ENCODE assay signal across 8 cellular contexts in the genomic region with DNA sequence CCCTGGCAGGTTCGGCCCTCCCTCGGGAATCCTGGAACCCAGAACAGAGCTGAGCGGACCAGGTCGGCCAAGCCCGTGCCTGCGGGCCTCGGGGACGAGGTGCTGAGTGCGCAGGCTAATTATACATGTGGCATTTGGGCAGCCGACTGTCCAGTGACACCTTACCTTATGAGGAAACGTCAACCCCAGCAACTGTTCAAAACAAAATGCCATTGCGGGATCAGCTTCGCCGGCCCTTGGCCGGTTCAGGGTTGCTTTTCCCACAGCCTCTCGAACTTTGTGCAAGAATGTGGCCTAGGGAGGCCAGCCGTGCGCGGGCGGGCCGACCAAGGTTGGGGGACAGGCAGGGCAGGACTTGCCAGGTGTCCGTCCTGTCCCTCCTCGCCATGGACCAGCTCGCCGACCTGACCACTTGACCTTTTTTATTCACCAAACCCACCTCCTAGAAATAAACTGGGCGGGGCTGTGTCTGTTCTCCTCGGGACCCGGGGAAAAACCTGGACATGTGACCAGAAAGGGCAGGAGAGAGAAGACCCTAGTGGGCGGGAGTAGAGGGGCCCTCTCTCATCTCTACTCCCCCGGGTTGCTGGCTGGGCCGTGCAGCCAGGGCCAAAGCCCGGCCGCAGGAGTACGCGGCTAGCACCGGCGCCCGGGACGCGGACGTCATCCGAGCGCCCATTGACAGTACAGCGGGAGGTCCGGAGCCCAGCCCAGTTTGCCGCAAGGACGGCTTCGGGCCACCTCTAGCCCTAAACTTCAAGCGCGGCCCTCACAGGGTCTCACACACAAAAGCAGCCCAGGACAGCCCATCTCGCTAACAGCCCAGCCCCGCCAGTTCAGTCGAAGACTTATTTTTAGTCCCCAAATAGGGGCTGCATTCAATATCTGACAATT.
DNase-seq lines count a peak whose midpoint lies in the region; ATAC-seq and TF ChIP-seq lines count a peak whose summit lies in the region.

No MANE protein-coding gene starts in this region.

- H3K27me3 Mint-ChIP-seq in naive B cell, result peaks cover 38 to 56% (median 42%) of the 10 kb centered on the region in 3 donors

- H3K4me1 ChIP-seq in SJCRH30 (no peaks in the 10 kb centered on the region), esophagus squamous epithelium (peaks cover 0 to 64% (median 10%) of the 10 kb centered on the region in 3 donors)

- peak overlapping the region; percentile 44 to 87 (median 76) for H3K4me3 Mint-ChIP-seq in naive B cell

- peaks cover 5 to 13% (median 9%) of the 10 kb centered on the region in 7 donors for H3K9me3 Mint-ChIP-seq in naive B cell

- intact Hi-C loops in esophagus squamous epithelium (cut with DNase I), result loop anchor here (10.0 kb wide), 1 partner anchor 779 kb away; no protein-coding TSS in a partner anchor

- H3K27me3 ChIP-seq in SJCRH30, result peaks cover 13% of the 10 kb centered on the region
- peaks cover 0 to 71% (median 5%) of the 10 kb centered on the region in 4 donors for H3K27me3 ChIP-seq in esophagus squamous epithelium

- DNase-seq in Daoy (ENCODE audit: low read depth), result peak; percentile 34
- DNase-seq in SJCRH30, result peak; percentile 26 to 40
- no peak for DNase-seq in esophagus squamous epithelium (lab: John Stamatoyannopoulos, UW)
- no peak for DNase-seq in naive B cell
- no peak for DNase-seq in activated effector memory CD4-positive, alpha-beta T cell treated with anti-CD3 and anti-CD28 coated beads, Interleukin-2, amount 50 U/mL, for 16 hours
- DNase-seq in activated CD4-positive, alpha-beta T cell treated with anti-CD3 and anti-CD28 coated beads for 48 hours, result no peak

- H3K36me3 ChIP-seq in SJCRH30, result no peaks in the 10 kb centered on the region
- H3K36me3 ChIP-seq in esophagus squamous epithelium, result no peaks in the 10 kb centered on the region

- peaks cover 12 to 34% (median 25%) of the 10 kb centered on the region in 3 donors for H3K4me1 Mint-ChIP-seq in naive B cell

- ATAC-seq in naive B cell (ENCODE audit: low read depth in 2 of 2), result no peak
- no peak for ATAC-seq in HG02938 (IDR thresholded peaks at IDR 0.05; ENCODE audit: unreplicated experiment)
- ATAC-seq in GM19397 (IDR thresholded peaks at IDR 0.05; ENCODE audit: unreplicated experiment), result no peak

- peaks cover 6 to 9% of the 10 kb centered on the region in 2 donors for H3K36me3 Mint-ChIP-seq in naive B cell

- WGBS in esophagus squamous epithelium, 2 donors, result 23 to 25% methylated on average over 27 to 30 of the region's 53 CpGs

- H3K27ac Mint-ChIP-seq in naive B cell, result peak overlapping the region in 1 of 6 donors; percentile 68

- no peak for TF ChIP-seq CTCF in esophagus squamous epithelium (IDR thresholded peaks at IDR 0.05)

- H3K4me3 ChIP-seq in SJCRH30, result peak overlapping the region; percentile 61
- peak overlapping the region; percentile 58 to 73 (median 66) for H3K4me3 ChIP-seq in esophagus squamous epithelium

- H3K27ac ChIP-seq in SJCRH30, result no peak overlapping the region
- H3K27ac ChIP-seq in esophagus squamous epithelium, result peak overlapping the region; percentile 77 to 93 (median 88)

- no peak for TF ChIP-seq POLR2A in esophagus squamous epithelium (IDR thresholded peaks at IDR 0.05)

- H3K9me3 ChIP-seq in SJCRH30 (replicated peaks), result no peaks in the 10 kb centered on the region
- no peaks in the 10 kb centered on the region for H3K9me3 ChIP-seq in esophagus squamous epithelium

Comparison
In these comparisons a context has a peak if more than half of its experiments do, and no peak if none do; other contexts are left out.
1. DNase-seq: peak in Daoy (single experiment) and SJCRH30 (2 of 2); none in esophagus squamous epithelium (single experiment), naive B cell (single experiment), activated effector memory CD4-positive, alpha-beta T cell treated with anti-CD3 and anti-CD28 coated beads, Interleukin-2, amount 50 U/mL, for 16 hours (single experiment) and activated CD4-positive, alpha-beta T cell treated with anti-CD3 and anti-CD28 coated beads for 48 hours (single experiment).